In the genomic region with DNA sequence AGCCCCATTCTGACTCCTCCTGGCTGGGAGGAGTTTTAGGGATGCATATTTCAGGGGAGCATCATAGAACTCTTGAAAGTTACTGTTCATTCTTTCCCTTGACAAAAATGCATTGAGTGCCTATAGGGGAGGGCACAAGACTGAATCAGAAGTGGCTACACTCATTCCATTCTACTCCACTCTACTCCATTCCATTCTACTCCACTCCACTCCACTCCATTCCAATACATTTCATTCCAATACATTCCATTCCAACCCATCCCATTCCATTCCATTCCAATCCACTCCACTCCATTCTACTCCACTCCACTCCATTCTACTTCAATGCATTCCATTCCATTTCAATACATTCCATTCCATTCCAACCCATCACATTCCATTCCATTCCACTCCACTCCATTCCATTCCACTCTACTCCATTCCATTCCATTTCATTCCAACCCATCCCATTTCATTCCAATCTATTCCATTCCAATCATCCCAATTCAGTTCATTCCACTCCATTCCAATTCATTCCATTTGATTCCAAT, we compare ENCODE assay signal across 25 cellular contexts.
"Had no signal": no experiment of that assay in that cellular context is flagged by ENCODE, and none has a peak within 500 bp of the region (broad histone marks: within the 10 kb centered on the region; RNA-seq: fewer than 3 reads in every experiment).

No MANE protein-coding gene starts in this region.

- DNase-seq: activated CD4-positive, alpha-beta T cell treated with anti-CD3 and anti-CD28 coated beads, Interleukin-2, amount 10 ng/mL, durations not matched to agents 7 days and 5 days; activated CD4-positive, CD25-positive, alpha-beta regulatory T cell treated with anti-CD3 and anti-CD28 coated beads, Interleukin-2, amount 50 U/mL, for 72 hours; activated CD8-positive, alpha-beta T cell treated with anti-CD3 and anti-CD28 coated beads for 36 hours; activated naive CD8-positive, alpha-beta T cell treated with anti-CD3 and anti-CD28 coated beads, Interleukin-2, amount 50 U/mL, for 24 hours; activated T-cell treated with anti-CD3 and anti-CD28 coated beads, Interleukin-2, amount 50 U/mL, for 48 hours; amygdala; dermis blood vessel endothelial cell; effector CD8-positive, alpha-beta T cell; hypothalamus; midbrain; naive thymus-derived CD8-positive, alpha-beta T cell; posterior cingulate gyrus; right cardiac atrium; stimulated activated CD4-positive, alpha-beta T cell treated with anti-CD3 and anti-CD28 coated beads, Interleukin-4, amount 100 ng/mL, for 1 hour; stimulated activated naive CD8-positive, alpha-beta T cell treated with anti-CD3 and anti-CD28 coated beads, Interleukin-15, Interleukin-2, amounts not matched to agents 100 U/mL and 50 U/mL, for 24 hours; T-helper 17 cell; T1000; testis; transverse colon; uterus; WERI-Rb-1 had no signal

- H3K36me3 Mint-ChIP-seq: activated naive CD4-positive, alpha-beta T cell treated with anti-CD3 and anti-CD28 coated beads, Interleukin-2, amount 50 U/mL, for 24 hours; naive thymus-derived CD8-positive, alpha-beta T cell had no signal

- H3K27ac Mint-ChIP-seq: activated CD4-positive, alpha-beta T cell treated with anti-CD3 and anti-CD28 coated beads, Interleukin-2, amount 10 ng/mL, durations not matched to agents 7 days and 5 days; activated CD8-positive, alpha-beta T cell treated with anti-CD3 and anti-CD28 coated beads for 36 hours; activated naive CD4-positive, alpha-beta T cell treated with anti-CD3 and anti-CD28 coated beads, Interleukin-2, amount 50 U/mL, for 24 hours; activated naive CD8-positive, alpha-beta T cell treated with anti-CD3 and anti-CD28 coated beads, Interleukin-2, amount 50 U/mL, for 24 hours; activated T-helper 2 cell treated with anti-CD3 and anti-CD28 coated beads, Interferon-gamma antibody, Interleukin-2, Interleukin-4, amounts not matched to agents 10 μg/mL and 5 μg/mL and 100 μg/mL, durations not matched to agents 14 hours and 24 hours and 36 hours; T-helper 17 cell had no signal

- H3K9me3 Mint-ChIP-seq: activated CD4-positive, alpha-beta T cell treated with anti-CD3 and anti-CD28 coated beads, Interleukin-2, amount 10 ng/mL, durations not matched to agents 7 days and 5 days; activated CD8-positive, alpha-beta T cell treated with anti-CD3 and anti-CD28 coated beads for 36 hours; activated naive CD4-positive, alpha-beta T cell treated with anti-CD3 and anti-CD28 coated beads, Interleukin-2, amount 50 U/mL, for 24 hours had no signal

- H3K9me3 ChIP-seq: testis, transverse colon, uterus had no signal

- FAIRE-seq: colon had no signal

- H3K27me3 ChIP-seq: testis, transverse colon, uterus had no signal

- H3K4me3 Mint-ChIP-seq: activated CD4-positive, alpha-beta T cell treated with anti-CD3 and anti-CD28 coated beads, Interleukin-2, amount 10 ng/mL, durations not matched to agents 7 days and 5 days; activated CD8-positive, alpha-beta T cell treated with anti-CD3 and anti-CD28 coated beads for 36 hours; activated naive CD4-positive, alpha-beta T cell treated with anti-CD3 and anti-CD28 coated beads, Interleukin-2, amount 50 U/mL, for 24 hours; activated naive CD8-positive, alpha-beta T cell treated with anti-CD3 and anti-CD28 coated beads, Interleukin-2, amount 50 U/mL, for 24 hours; naive thymus-derived CD8-positive, alpha-beta T cell; T-helper 17 cell had no signal

- ATAC-seq: activated CD8-positive, alpha-beta T cell treated with anti-CD3 and anti-CD28 coated beads for 36 hours; activated naive CD8-positive, alpha-beta T cell treated with anti-CD3 and anti-CD28 coated beads, Interleukin-2, amount 50 U/mL, for 24 hours; gastroesophageal sphincter; naive thymus-derived CD8-positive, alpha-beta T cell; stimulated activated naive CD8-positive, alpha-beta T cell treated with anti-CD3 and anti-CD28 coated beads, Interleukin-15, Interleukin-2, amounts not matched to agents 100 U/mL and 50 U/mL, for 24 hours; T-helper 17 cell had no signal

- H3K4me3 ChIP-seq: gastroesophageal sphincter, testis, transverse colon, uterus had no signal

- H3K27ac ChIP-seq: gastroesophageal sphincter, testis, transverse colon, uterus, WERI-Rb-1 had no signal

- H3K4me1 Mint-ChIP-seq: T-helper 17 cell had no signal

- H3K4me1 ChIP-seq: gastroesophageal sphincter, testis, transverse colon, uterus had no signal

- H3K36me3 ChIP-seq: gastroesophageal sphincter, transverse colon, uterus, WERI-Rb-1 had no signal
